32 cellular contexts compared by ENCODE assay signal in genomic region chr3:35305406-35305805, GRCh38.
"Had no signal": no experiment of that assay in that cellular context is flagged by ENCODE, and none has a peak within 500 bp of the region (broad histone marks: within the 10 kb centered on the region; RNA-seq: fewer than 3 reads in every experiment).

No MANE protein-coding gene starts in this region.

- H3K9me3 ChIP-seq: colonic mucosa, MG63 had no signal

- DNase-seq: activated CD4-positive, alpha-beta memory T cell treated with anti-CD3 and anti-CD28 coated beads, Interleukin-2, amount 10 ng/mL, durations not matched to agents 7 days and 5 days; activated CD4-positive, alpha-beta T cell treated with anti-CD3 and anti-CD28 coated beads for 1 hour; activated CD4-positive, alpha-beta T cell treated with anti-CD3 and anti-CD28 coated beads for 48 hours; activated CD4-positive, CD25-positive, alpha-beta regulatory T cell; activated CD8-positive, alpha-beta memory T cell treated with anti-CD3 and anti-CD28 coated beads for 24 hours; activated CD8-positive, alpha-beta memory T cell treated with anti-CD3 and anti-CD28 coated beads, Interleukin-2, amount 10 ng/mL, durations not matched to agents 7 days and 5 days; activated CD8-positive, alpha-beta memory T cell treated with anti-CD3 and anti-CD28 coated beads, Interleukin-2, amount 50 U/mL, for 48 hours; activated effector memory CD4-positive, alpha-beta T cell treated with Interleukin-2 at 50 U/mL for 16 hours; activated naive CD4-positive, alpha-beta T cell treated with anti-CD3 and anti-CD28 coated beads, Interleukin-2, amount 10 ng/mL, durations not matched to agents 7 days and 5 days; activated naive CD8-positive, alpha-beta T cell treated with anti-CD3 and anti-CD28 coated beads, Interleukin-2, amount 50 U/mL, for 24 hours; activated T-cell treated with anti-CD3 and anti-CD28 coated beads, Interleukin-2, amount 50 U/mL, for 48 hours; anterior cingulate cortex; colonic mucosa; Kasumi-1; MG63; NCI-H1048; NCI-H1105 treated with DMSO at 0.1 percent for 48 hours; NCI-H1436; NCI-H187; NCI-H2029 treated with DMSO at 0.1 percent for 48 hours; NCI-H2107; NCI-H345; NCI-H510A treated with DMSO at 0.1 percent for 48 hours; NCI-H526 treated with DMSO at 0.1 percent for 48 hours; NCI-H774; NK-92 treated with Interleukin-12 subunit alpha and Interleukin-12 subunit beta, amount 100 ng/mL, for 24 hours; Right ventricle myocardium superior; SW 1271; T-helper 1 cell; T-helper 2 cell; T-helper 9 cell; WERI-Rb-1 had no signal

- H3K36me3 ChIP-seq: colonic mucosa, MG63, WERI-Rb-1 had no signal

- ATAC-seq: activated CD8-positive, alpha-beta memory T cell treated with anti-CD3 and anti-CD28 coated beads, Interleukin-2, amount 10 ng/mL, durations not matched to agents 7 days and 5 days; activated naive CD8-positive, alpha-beta T cell treated with anti-CD3 and anti-CD28 coated beads, Interleukin-2, amount 50 U/mL, for 24 hours had no signal

- H3K4me3 ChIP-seq: colonic mucosa, MG63 had no signal

- H3K4me1 ChIP-seq: colonic mucosa had no signal

- H3K27ac ChIP-seq: colonic mucosa, WERI-Rb-1 had no signal

- H3K27me3 ChIP-seq: colonic mucosa, MG63 had no signal
